ENCODE assay signal across 8 cellular contexts in the genomic region with DNA sequence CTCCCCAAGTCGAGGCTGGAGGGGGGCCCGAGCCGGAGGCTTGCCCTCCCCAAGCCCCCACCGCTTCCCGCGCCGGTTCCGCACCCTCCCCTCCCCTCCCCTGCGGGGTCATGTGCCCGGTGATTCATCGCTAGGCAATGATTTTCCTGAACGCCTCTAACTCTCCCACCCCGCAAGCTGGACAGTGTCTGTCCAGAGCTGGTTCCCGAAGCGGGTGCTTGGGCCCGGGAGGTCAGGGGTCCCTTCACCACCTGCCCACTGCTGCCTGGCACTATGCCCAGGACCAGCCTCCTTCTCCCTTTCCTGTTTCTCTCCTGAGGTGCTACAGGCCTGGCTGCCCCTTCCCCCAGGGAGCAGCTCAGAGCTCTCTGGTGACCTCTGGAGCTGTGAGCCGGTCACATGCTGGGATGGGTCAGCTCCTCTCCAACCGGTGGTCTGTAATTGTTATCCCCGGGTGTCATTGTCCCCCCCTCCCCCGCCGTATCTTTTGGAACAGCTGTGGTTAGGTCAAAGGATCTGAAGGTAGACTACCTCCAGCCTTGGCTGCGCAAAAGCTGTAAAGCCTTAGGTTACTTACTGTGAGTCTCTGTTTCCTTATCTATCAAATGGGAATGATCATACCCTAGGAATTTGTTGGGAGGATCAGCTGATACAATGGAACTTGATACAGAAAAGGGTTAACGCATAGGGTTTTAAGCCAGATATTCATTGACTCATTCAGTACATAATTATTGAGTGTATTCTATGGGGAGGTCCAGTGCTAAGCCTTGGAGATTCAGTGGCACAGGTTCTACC. TPM values are rescaled to one million over a fixed set of nuclear protein-coding genes. Genes with fewer than 3 reads are reported as not detected.
DNase-seq lines count a peak whose midpoint lies in the region; ATAC-seq, FAIRE-seq and TF ChIP-seq lines count a peak whose summit lies in the region.

No MANE protein-coding gene starts in this region.

- H3K9me3 Mint-ChIP-seq in activated CD4-positive, alpha-beta T cell treated with anti-CD3 and anti-CD28 coated beads for 36 hours (ENCODE audit: low read depth), result no peaks in the 10 kb centered on the region

- H3K27ac ChIP-seq in ACC112 (ENCODE audit: low read depth, low read length) (peak overlapping the region; percentile 72), MM.1S (ENCODE audit: low read length) (peak overlapping the region; percentile 32; the same call in 1 of the 2 replicates), cingulate gyrus (ENCODE audit: low read depth, low read length) (peak overlapping the region; percentile 83), keratinocyte (ENCODE audit: control insufficient read depth, insufficient read depth, low read length) (peak overlapping the region; percentile 95), small intestine (ENCODE audit: low read depth in 1 of 2, low read length in 1 of 2) (peak overlapping the region; percentile 81 to 96)

- intact Hi-C loops in activated CD4-positive, alpha-beta T cell treated with anti-CD3 and anti-CD28 coated beads for 36 hours (cut with DNase I, micrococcal nuclease), result loop anchor here (1.0 to 10.0 kb wide), 11 partner anchors 21 to 1179 kb away; a partner anchor contains a TSS

- H3K36me3 Mint-ChIP-seq in activated CD4-positive, alpha-beta T cell treated with anti-CD3 and anti-CD28 coated beads for 36 hours (ENCODE audit: low read depth), result no peaks in the 10 kb centered on the region

- TF ChIP-seq CTCF in MM.1S (IDR thresholded peaks at IDR 0.05; ENCODE audit: low read length), result no peak
- TF ChIP-seq CTCF in keratinocyte (optimal IDR thresholded peaks at IDR 0.05 in 1 of 3, IDR thresholded peaks at IDR 0.05 in 1 of 3, conservative IDR thresholded peaks at IDR 0.05 in 1 of 3; ENCODE audit: extremely low read depth in 1 of 3, insufficient read depth in 2 of 3, low read length in 3 of 3), result peak in 1 of 3 experiments; percentile 3

- no peaks in the 10 kb centered on the region for H3K36me3 ChIP-seq in ACC112 (ENCODE audit: insufficient read depth, low read length)
- H3K36me3 ChIP-seq in MM.1S (replicated peaks; ENCODE audit: insufficient read depth, low read length), result no peaks in the 10 kb centered on the region
- peaks cover 5 to 11% of the 10 kb centered on the region in 2 experiments for H3K36me3 ChIP-seq in keratinocyte (ENCODE audit: control insufficient read depth in 2 of 2, extremely low read depth in 1 of 2, insufficient read depth in 2 of 2, low read length in 2 of 2)
- peaks cover 0 to under 1% of the 10 kb centered on the region in 2 donors for H3K36me3 ChIP-seq in small intestine (ENCODE audit: control insufficient read depth in 2 of 2, insufficient read depth in 2 of 2, low read length in 2 of 2)

- FAIRE-seq in keratinocyte (lab: Jason Lieb, UNC), result no peak
- no peak for FAIRE-seq in small intestine (lab: Jason Lieb, UNC)

- CTCF ChIA-PET in activated CD4-positive, alpha-beta T cell treated with anti-CD3 and anti-CD28 coated beads for 36 hours (lab: Charles Lee), result interaction anchor here (0.6 to 6.4 kb wide), 10 partner anchors 9 to 163 kb away, joined by 3 to 73 read pairs (median 10); a partner anchor contains a TSS

- H3K4me1 Mint-ChIP-seq in activated CD4-positive, alpha-beta T cell treated with anti-CD3 and anti-CD28 coated beads for 36 hours, result peaks cover 15% of the 10 kb centered on the region

- H3K27me3 ChIP-seq in ACC112 (ENCODE audit: insufficient read depth, low read length) (no peaks in the 10 kb centered on the region), MM.1S (replicated peaks; ENCODE audit: insufficient read depth, low read length) (no peaks in the 10 kb centered on the region), keratinocyte (ENCODE audit: control insufficient read depth, extremely low read depth, insufficient read depth, low read length) (no peaks in the 10 kb centered on the region), small intestine (ENCODE audit: control insufficient read depth in 2 of 2, insufficient read depth in 2 of 2, low read length in 2 of 2) (no peaks in the 10 kb centered on the region)

- DNase-seq in MM.1S (peak; percentile 15), keratinocyte (ENCODE audit: low read depth, low spot score) (no peak), small intestine (peak; percentile 85)
- peak; percentile 63 for DNase-seq in activated CD4-positive, alpha-beta T cell treated with anti-CD3 and anti-CD28 coated beads for 36 hours

- H3K4me3 ChIP-seq in ACC112 (ENCODE audit: low read depth, low read length) (peak overlapping the region; percentile 75), MM.1S (ENCODE audit: low read length) (peak overlapping the region; percentile 99), keratinocyte (ENCODE audit: control insufficient read depth in 2 of 3, extremely low read depth in 1 of 3, insufficient read depth in 2 of 3, low read depth in 1 of 3, low read length in 3 of 3) (peak overlapping the region; percentile 87 to 97 (median 96)), small intestine (ENCODE audit: low read depth in 1 of 2, low read length in 2 of 2) (peak overlapping the region; percentile 84 to 86)

- H3K79me2 ChIP-seq in ACC112 (ENCODE audit: control insufficient read depth, insufficient read depth, low read length, unreplicated experiment) (peaks cover 50% of the 10 kb centered on the region), MM.1S (ENCODE audit: low read length) (peaks cover 53% of the 10 kb centered on the region), keratinocyte (ENCODE audit: control insufficient read depth, insufficient read depth, low read length) (peaks cover 53% of the 10 kb centered on the region)

- POLR2A ChIA-PET in activated CD4-positive, alpha-beta T cell treated with anti-CD3 and anti-CD28 coated beads for 36 hours (lab: Charles Lee), result interaction anchor here (0.6 to 1.0 kb wide), 3 partner anchors 53 to 87 kb away, joined by 3 to 5 read pairs (median 3); a partner anchor contains a TSS

- peak overlapping the region; percentile 3 for H3K27ac Mint-ChIP-seq in activated CD4-positive, alpha-beta T cell treated with anti-CD3 and anti-CD28 coated beads for 36 hours

- peaks cover 15% of the 10 kb centered on the region for H3K9me1 ChIP-seq in keratinocyte (ENCODE audit: control insufficient read depth, extremely low read depth, insufficient read depth, low read length)

- H4K20me1 ChIP-seq in MM.1S (ENCODE audit: insufficient read depth, low read length) (no peaks in the 10 kb centered on the region), keratinocyte (ENCODE audit: control insufficient read depth, extremely low read depth, insufficient read depth, low read length) (peaks cover 17% of the 10 kb centered on the region)

- H3K4me2 ChIP-seq in MM.1S (ENCODE audit: low read depth, low read length) (peak overlapping the region; percentile 84), keratinocyte (ENCODE audit: control insufficient read depth, extremely low read depth, insufficient read depth, low read depth, low read length) (peak overlapping the region; percentile 99)

- H3K4me1 ChIP-seq in ACC112 (ENCODE audit: control insufficient read depth, insufficient read depth, low read length, unreplicated experiment) (peaks cover 16% of the 10 kb centered on the region), MM.1S (ENCODE audit: low read length) (peaks cover 16% of the 10 kb centered on the region), keratinocyte (ENCODE audit: control insufficient read depth, extremely low read depth, insufficient read depth, low read length) (peaks cover 21% of the 10 kb centered on the region), small intestine (ENCODE audit: control insufficient read depth in 2 of 2, insufficient read depth in 1 of 2, low read depth in 1 of 2, low read length in 1 of 2) (peaks cover 0 to 4% of the 10 kb centered on the region in 2 donors)

- peaks cover 18% of the 10 kb centered on the region for H3F3A ChIP-seq in MM.1S (ENCODE audit: insufficient read depth, low read length)

- ATAC-seq in GM19372 (IDR thresholded peaks at IDR 0.05; ENCODE audit: low read depth, unreplicated experiment) (peak; percentile 3), HG02938 (IDR thresholded peaks at IDR 0.05; ENCODE audit: unreplicated experiment) (no peak)
- peak; percentile 27 for ATAC-seq in activated CD4-positive, alpha-beta T cell treated with anti-CD3 and anti-CD28 coated beads for 36 hours

- H3K9ac ChIP-seq in MM.1S (ENCODE audit: low read length) (peak overlapping the region; percentile 57), keratinocyte (ENCODE audit: control insufficient read depth, extremely low read depth, insufficient read depth, low read length) (peak overlapping the region; percentile 96)

- 2 to 6% (median 6%) methylated on average over 17 to 23 of the region's 23 CpGs for WGBS in small intestine, 3 donors

- H3K27me3 Mint-ChIP-seq in activated CD4-positive, alpha-beta T cell treated with anti-CD3 and anti-CD28 coated beads for 36 hours, result no peaks in the 10 kb centered on the region

- H2AFZ ChIP-seq in ACC112 (ENCODE audit: low read length, unreplicated experiment), result peak overlapping the region; percentile 61
- H2AFZ ChIP-seq in MM.1S (ENCODE audit: low read length), result peak overlapping the region; percentile 78
- H2AFZ ChIP-seq in keratinocyte (ENCODE audit: control insufficient read depth, low read length), result peak overlapping the region; percentile 42

- H3K9me2 ChIP-seq in MM.1S (replicated peaks; ENCODE audit: insufficient read depth, low read length), result no peaks in the 10 kb centered on the region

- H3K4me3 Mint-ChIP-seq in activated CD4-positive, alpha-beta T cell treated with anti-CD3 and anti-CD28 coated beads for 36 hours, result peak overlapping the region; percentile 84

- H3K9me3 ChIP-seq in MM.1S (replicated peaks; ENCODE audit: insufficient read depth, low read length) (no peaks in the 10 kb centered on the region), keratinocyte (ENCODE audit: control insufficient read depth, low read depth, low read length) (no peaks in the 10 kb centered on the region), small intestine (ENCODE audit: control insufficient read depth, low read depth) (no peaks in the 10 kb centered on the region)

- dilution Hi-C loops in keratinocyte (cut with MboI; ENCODE audit: extremely low pct_ligation_motif_present, low sequenced_read_pairs), result no loop called here

RNA-seq across cellular contexts. Expression of a gene that starts 0.7 kb away (rescaled TPM):
- 1 to 10 TPM; 5.1 to 5.4 TPM for total RNA-seq in activated CD4-positive, alpha-beta T cell treated with anti-CD3 and anti-CD28 coated beads for 36 hours
- polyA plus RNA-seq in keratinocyte (41.1 to 48.0 TPM (median 42.5 TPM) in 3 replicates), small intestine (10 to 100 TPM; 34.9 to 64.0 (median 57.5) TPM)
- polyA plus RNA-seq in keratinocyte (2011; ENCODE audit: low read depth), result 219 TPM
- polyA plus RNA-seq in keratinocyte (2011; cell fraction: cytosol; rRNA removed), result 39.9 and 56.1 TPM in 2 replicates
- polyA plus RNA-seq in keratinocyte (2011; cell fraction: nucleus; rRNA removed), result 41.3 and 52.1 TPM in 2 replicates
- 29.6 and 54.4 TPM in 2 replicates for polyA plus RNA-seq in keratinocyte (2012; ENCODE audit: low replicate concordance)
- 12.3 to 36.2 TPM (median 26.5 TPM) in 3 replicates for polyA minus RNA-seq in keratinocyte
- 25.7 TPM for polyA minus RNA-seq in keratinocyte (2011; cell fraction: cytosol; rRNA and poly(A)+ RNA removed)
- polyA minus RNA-seq in keratinocyte (2011; cell fraction: nucleus; rRNA and poly(A)+ RNA removed), result 23.3 and 40.3 TPM in 2 replicates

RNA-seq across cellular contexts. Expression of a gene that starts 42.3 kb away (rescaled TPM):
- total RNA-seq in activated CD4-positive, alpha-beta T cell treated with anti-CD3 and anti-CD28 coated beads for 36 hours, result not detected
- not detected in 3 replicates for polyA plus RNA-seq in keratinocyte
- not detected for polyA plus RNA-seq in keratinocyte (2011; ENCODE audit: low read depth)
- not detected in 2 replicates for polyA plus RNA-seq in keratinocyte (2011; cell fraction: cytosol; rRNA removed)
- not detected in 2 replicates for polyA plus RNA-seq in keratinocyte (2011; cell fraction: nucleus; rRNA removed)
- not detected in 2 replicates for polyA plus RNA-seq in keratinocyte (2012; ENCODE audit: low replicate concordance)
- polyA minus RNA-seq in keratinocyte, result not detected in 3 replicates
- not detected for polyA minus RNA-seq in keratinocyte (2011; cell fraction: cytosol; rRNA and poly(A)+ RNA removed)
- not detected in 2 replicates for polyA minus RNA-seq in keratinocyte (2011; cell fraction: nucleus; rRNA and poly(A)+ RNA removed)
- polyA plus RNA-seq in small intestine, result not detected

RNA-seq across cellular contexts. Expression of a gene that starts 54.7 kb away (rescaled TPM):
- total RNA-seq in activated CD4-positive, alpha-beta T cell treated with anti-CD3 and anti-CD28 coated beads for 36 hours, result 10 to 100 TPM; 77.9 to 82.6 TPM
- polyA plus RNA-seq in keratinocyte, result 32.4 to 85.5 TPM (median 72.1 TPM) in 3 replicates
- polyA plus RNA-seq in keratinocyte (2011; ENCODE audit: low read depth), result 17.5 TPM
- polyA plus RNA-seq in keratinocyte (2011; cell fraction: cytosol; rRNA removed), result 77.8 and 78.6 TPM in 2 replicates
- polyA plus RNA-seq in keratinocyte (2011; cell fraction: nucleus; rRNA removed), result 62.9 and 65.1 TPM in 2 replicates
- 20.2 and 55.7 TPM in 2 replicates for polyA plus RNA-seq in keratinocyte (2012; ENCODE audit: low replicate concordance)
- polyA minus RNA-seq in keratinocyte, result 10.5 to 26.3 TPM (median 17.7 TPM) in 3 replicates
- polyA minus RNA-seq in keratinocyte (2011; cell fraction: cytosol; rRNA and poly(A)+ RNA removed), result 24.9 TPM
- polyA minus RNA-seq in keratinocyte (2011; cell fraction: nucleus; rRNA and poly(A)+ RNA removed), result 8.4 and 9.9 TPM in 2 replicates
- polyA plus RNA-seq in small intestine, result 100 to 1,000 TPM in 1 of 3 donors, 10 to 100 TPM in 2; 41.1 to 113 (median 68.9) TPM

Comparison
In these comparisons a context has a peak if more than half of its experiments do, and no peak if none do; other contexts are left out.
1. H3K27ac ChIP-seq: peak in every context shown above with its lines; median percentile 95 in keratinocyte; 88 in small intestine; 83 in cingulate gyrus; 72 in ACC112; 32 in MM.1S.